ENCODE assay signal across 8 cellular contexts in the genomic region with DNA sequence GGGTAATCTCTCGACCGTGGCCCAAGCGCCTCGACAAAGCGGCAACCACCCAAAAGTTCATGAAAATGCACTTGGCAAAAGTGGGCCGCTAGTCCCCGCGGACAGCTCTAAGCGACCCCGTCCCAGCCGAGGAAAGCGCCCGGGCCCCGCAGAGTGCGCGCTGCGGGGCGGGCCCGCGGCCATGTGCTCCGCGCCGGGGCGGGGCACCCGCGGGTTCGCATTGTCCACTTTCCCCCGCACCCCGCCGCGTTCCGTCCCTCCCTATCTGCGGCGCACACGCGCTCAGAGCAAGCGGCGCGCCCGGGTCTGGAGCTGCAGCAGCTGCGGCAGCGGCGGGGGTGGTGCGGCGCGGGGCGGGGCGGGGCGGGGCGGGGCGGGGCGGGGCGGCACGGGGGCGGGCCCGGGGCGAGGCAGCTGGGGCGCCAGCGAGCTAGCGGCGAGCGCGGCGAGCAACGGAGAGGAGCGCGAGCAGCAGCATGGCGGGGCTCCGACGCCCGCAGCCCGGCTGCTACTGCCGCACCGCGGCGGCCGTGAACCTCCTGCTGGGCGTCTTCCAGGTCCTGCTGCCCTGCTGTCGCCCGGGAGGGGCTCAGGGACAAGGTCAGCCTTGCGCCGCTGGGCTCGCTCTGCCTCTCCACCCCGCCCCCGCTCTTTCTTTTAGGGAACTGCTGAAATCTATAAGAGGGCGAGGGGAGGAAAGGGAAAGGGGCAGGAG. TPM values are rescaled to one million over a fixed set of nuclear protein-coding genes. Genes with fewer than 3 reads are reported as not detected.
DNase-seq lines count a peak whose midpoint lies in the region; ATAC-seq and TF ChIP-seq lines count a peak whose summit lies in the region.

A gene with protein sequence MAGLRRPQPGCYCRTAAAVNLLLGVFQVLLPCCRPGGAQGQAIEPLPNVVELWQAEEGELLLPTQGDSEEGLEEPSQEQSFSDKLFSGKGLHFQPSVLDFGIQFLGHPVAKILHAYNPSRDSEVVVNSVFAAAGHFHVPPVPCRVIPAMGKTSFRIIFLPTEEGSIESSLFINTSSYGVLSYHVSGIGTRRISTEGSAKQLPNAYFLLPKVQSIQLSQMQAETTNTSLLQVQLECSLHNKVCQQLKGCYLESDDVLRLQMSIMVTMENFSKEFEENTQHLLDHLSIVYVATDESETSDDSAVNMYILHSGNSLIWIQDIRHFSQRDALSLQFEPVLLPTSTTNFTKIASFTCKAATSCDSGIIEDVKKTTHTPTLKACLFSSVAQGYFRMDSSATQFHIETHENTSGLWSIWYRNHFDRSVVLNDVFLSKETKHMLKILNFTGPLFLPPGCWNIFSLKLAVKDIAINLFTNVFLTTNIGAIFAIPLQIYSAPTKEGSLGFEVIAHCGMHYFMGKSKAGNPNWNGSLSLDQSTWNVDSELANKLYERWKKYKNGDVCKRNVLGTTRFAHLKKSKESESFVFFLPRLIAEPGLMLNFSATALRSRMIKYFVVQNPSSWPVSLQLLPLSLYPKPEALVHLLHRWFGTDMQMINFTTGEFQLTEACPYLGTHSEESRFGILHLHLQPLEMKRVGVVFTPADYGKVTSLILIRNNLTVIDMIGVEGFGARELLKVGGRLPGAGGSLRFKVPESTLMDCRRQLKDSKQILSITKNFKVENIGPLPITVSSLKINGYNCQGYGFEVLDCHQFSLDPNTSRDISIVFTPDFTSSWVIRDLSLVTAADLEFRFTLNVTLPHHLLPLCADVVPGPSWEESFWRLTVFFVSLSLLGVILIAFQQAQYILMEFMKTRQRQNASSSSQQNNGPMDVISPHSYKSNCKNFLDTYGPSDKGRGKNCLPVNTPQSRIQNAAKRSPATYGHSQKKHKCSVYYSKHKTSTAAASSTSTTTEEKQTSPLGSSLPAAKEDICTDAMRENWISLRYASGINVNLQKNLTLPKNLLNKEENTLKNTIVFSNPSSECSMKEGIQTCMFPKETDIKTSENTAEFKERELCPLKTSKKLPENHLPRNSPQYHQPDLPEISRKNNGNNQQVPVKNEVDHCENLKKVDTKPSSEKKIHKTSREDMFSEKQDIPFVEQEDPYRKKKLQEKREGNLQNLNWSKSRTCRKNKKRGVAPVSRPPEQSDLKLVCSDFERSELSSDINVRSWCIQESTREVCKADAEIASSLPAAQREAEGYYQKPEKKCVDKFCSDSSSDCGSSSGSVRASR (N-terminal part only) (plus strand): TSS at position 439 of the 715 bp plus-strand sequence. CDS start 38 bp downstream, at position 477.

- H3K4me3 ChIP-seq in CD4-positive, CD25-positive, alpha-beta regulatory T cell (ENCODE audit: low read depth, low read length), result peak within 1 kb of the TSS; percentile 99
- H3K4me3 ChIP-seq in OCI-LY3 (ENCODE audit: low read length), result peak within 1 kb of the TSS; percentile 84
- H3K4me3 ChIP-seq in esophagus (ENCODE audit: low read depth in 1 of 2, low read length in 2 of 2), result peak within 1 kb of the TSS; percentile 90 to 94
- peak within 1 kb of the TSS; percentile 82 to 94 for H3K4me3 ChIP-seq in muscle layer of colon (ENCODE audit: low read depth in 1 of 2, low read length in 2 of 2)

- peak; percentile 72 to 85 (median 73) for DNase-seq in CD4-positive, CD25-positive, alpha-beta regulatory T cell
- DNase-seq in HK-2 (ENCODE audit: unreplicated experiment), result peak; percentile 78
- peak; percentile 50 for DNase-seq in activated T-cell treated with anti-CD3 and anti-CD28 coated beads for 4 hours

- peak within 1 kb of the TSS; percentile 96 to 98 (median 97) for H3K4me3 Mint-ChIP-seq in CD4-positive, CD25-positive, alpha-beta regulatory T cell
- peak within 1 kb of the TSS; percentile 98 for H3K4me3 Mint-ChIP-seq in stimulated activated naive CD8-positive, alpha-beta T cell treated with anti-CD3 and anti-CD28 coated beads, Interleukin-15, Interleukin-2, amounts not matched to agents 100 ng/mL and 50 ng/mL, for 24 hours

- ATAC-seq in CD4-positive, CD25-positive, alpha-beta regulatory T cell (ENCODE audit: low read depth in 2 of 2), result peak; percentile 80 to 81
- peak; percentile 43 for ATAC-seq in GM19452 (IDR thresholded peaks at IDR 0.05; ENCODE audit: unreplicated experiment)

- H3K36me3 Mint-ChIP-seq in CD4-positive, CD25-positive, alpha-beta regulatory T cell, result peaks cover 10% of the 10 kb centered on the region
- peaks cover 33% of the 10 kb centered on the region for H3K36me3 Mint-ChIP-seq in stimulated activated naive CD8-positive, alpha-beta T cell treated with anti-CD3 and anti-CD28 coated beads, Interleukin-15, Interleukin-2, amounts not matched to agents 100 ng/mL and 50 ng/mL, for 24 hours (ENCODE audit: low read depth)

- H3K9me3 ChIP-seq in CD4-positive, CD25-positive, alpha-beta regulatory T cell (ENCODE audit: control insufficient read depth in 2 of 2, low read length in 2 of 2), result no peaks in the 10 kb centered on the region
- no peaks in the 10 kb centered on the region for H3K9me3 ChIP-seq in OCI-LY3 (ENCODE audit: insufficient read depth, low read length)
- H3K9me3 ChIP-seq in esophagus (ENCODE audit: control insufficient read depth in 2 of 2, insufficient read depth in 1 of 2, low read depth in 1 of 2, low read length in 1 of 2), result no peaks in the 10 kb centered on the region
- H3K9me3 ChIP-seq in muscle layer of colon (ENCODE audit: low read length), result no peaks in the 10 kb centered on the region

- peaks cover 4% of the 10 kb centered on the region for H3K27me3 Mint-ChIP-seq in CD4-positive, CD25-positive, alpha-beta regulatory T cell
- H3K27me3 Mint-ChIP-seq in stimulated activated naive CD8-positive, alpha-beta T cell treated with anti-CD3 and anti-CD28 coated beads, Interleukin-15, Interleukin-2, amounts not matched to agents 100 ng/mL and 50 ng/mL, for 24 hours, result no peaks in the 10 kb centered on the region

- H2AFZ ChIP-seq in OCI-LY3 (ENCODE audit: low read depth, low read length), result peak within 1 kb of the TSS; percentile 10; the same call in 1 of the 2 replicates

- TF ChIP-seq CTCF in OCI-LY3 (IDR thresholded peaks at IDR 0.05; ENCODE audit: low read depth, low read length), result peak; percentile 33

- peak within 1 kb of the TSS; percentile 89 for H3K4me2 ChIP-seq in OCI-LY3 (ENCODE audit: low read length)

- peaks cover 14 to 47% (median 38%) of the 10 kb centered on the region in 4 donors for H3K4me1 Mint-ChIP-seq in CD4-positive, CD25-positive, alpha-beta regulatory T cell
- H3K4me1 Mint-ChIP-seq in stimulated activated naive CD8-positive, alpha-beta T cell treated with anti-CD3 and anti-CD28 coated beads, Interleukin-15, Interleukin-2, amounts not matched to agents 100 ng/mL and 50 ng/mL, for 24 hours (ENCODE audit: low read depth), result peaks cover 46% of the 10 kb centered on the region

- no peaks in the 10 kb centered on the region for H3K36me3 ChIP-seq in CD4-positive, CD25-positive, alpha-beta regulatory T cell (ENCODE audit: control insufficient read depth, insufficient read depth, low read length)
- H3K36me3 ChIP-seq in OCI-LY3 (replicated peaks; ENCODE audit: low read depth, low read length), result peaks cover 33% of the 10 kb centered on the region
- H3K36me3 ChIP-seq in esophagus (ENCODE audit: control insufficient read depth in 2 of 2, insufficient read depth in 2 of 2, low read length in 1 of 2), result no peaks in the 10 kb centered on the region
- H3K36me3 ChIP-seq in muscle layer of colon (ENCODE audit: insufficient read depth, low read length), result no peaks in the 10 kb centered on the region

- H3K9me3 Mint-ChIP-seq in CD4-positive, CD25-positive, alpha-beta regulatory T cell, result peaks cover 0 to 2% (median 0%) of the 10 kb centered on the region in 7 donors
- H3K9me3 Mint-ChIP-seq in stimulated activated naive CD8-positive, alpha-beta T cell treated with anti-CD3 and anti-CD28 coated beads, Interleukin-15, Interleukin-2, amounts not matched to agents 100 ng/mL and 50 ng/mL, for 24 hours, result no peaks in the 10 kb centered on the region

- peaks cover 47% of the 10 kb centered on the region for H3K79me2 ChIP-seq in OCI-LY3 (ENCODE audit: low read length)

- peak within 1 kb of the TSS; percentile 95 to 98 (median 97) for H3K27ac Mint-ChIP-seq in CD4-positive, CD25-positive, alpha-beta regulatory T cell
- peak within 1 kb of the TSS; percentile 92 for H3K27ac Mint-ChIP-seq in stimulated activated naive CD8-positive, alpha-beta T cell treated with anti-CD3 and anti-CD28 coated beads, Interleukin-15, Interleukin-2, amounts not matched to agents 100 ng/mL and 50 ng/mL, for 24 hours

- peak within 1 kb of the TSS; percentile 95 for H3K9ac ChIP-seq in OCI-LY3 (ENCODE audit: low read length)
- peak within 1 kb of the TSS; percentile 44 for H3K9ac ChIP-seq in muscle layer of colon (ENCODE audit: low read length)

- WGBS in esophagus, 2 donors, result 0% methylated on average over 49 to 86 of the region's 86 CpGs

- peaks cover 38% of the 10 kb centered on the region for H4K20me1 ChIP-seq in OCI-LY3 (ENCODE audit: insufficient read depth, low read length)

- H3K27ac ChIP-seq in CD4-positive, CD25-positive, alpha-beta regulatory T cell (ENCODE audit: insufficient read depth, low read length, poor library complexity, severe bottlenecking), result peak within 1 kb of the TSS; percentile 94
- H3K27ac ChIP-seq in OCI-LY3 (ENCODE audit: low read length), result peak within 1 kb of the TSS; percentile 93
- H3K27ac ChIP-seq in esophagus (ENCODE audit: low read depth in 2 of 2, low read length in 1 of 2), result peak within 1 kb of the TSS; percentile 89 to 93
- H3K27ac ChIP-seq in muscle layer of colon (ENCODE audit: low read depth, low read length), result peak within 1 kb of the TSS; percentile 90

- H3K27me3 ChIP-seq in CD4-positive, CD25-positive, alpha-beta regulatory T cell (ENCODE audit: control insufficient read depth, insufficient read depth, low read length), result no peaks in the 10 kb centered on the region
- no peaks in the 10 kb centered on the region for H3K27me3 ChIP-seq in OCI-LY3 (ENCODE audit: low read depth, low read length)
- H3K27me3 ChIP-seq in esophagus (ENCODE audit: control insufficient read depth in 1 of 2, insufficient read depth in 2 of 2, low read length in 2 of 2), result no peaks in the 10 kb centered on the region
- no peaks in the 10 kb centered on the region for H3K27me3 ChIP-seq in muscle layer of colon (ENCODE audit: control insufficient read depth in 1 of 2, insufficient read depth in 2 of 2, low read length in 2 of 2)

- peaks cover 46% of the 10 kb centered on the region for H3K4me1 ChIP-seq in CD4-positive, CD25-positive, alpha-beta regulatory T cell (ENCODE audit: control insufficient read depth, insufficient read depth, low read length, poor library complexity, severe bottlenecking)
- H3K4me1 ChIP-seq in OCI-LY3 (ENCODE audit: low read length) (peaks cover 40% of the 10 kb centered on the region), esophagus (ENCODE audit: control insufficient read depth in 2 of 2, insufficient read depth in 2 of 2, low read length in 1 of 2) (peaks cover 2 to 8% of the 10 kb centered on the region in 2 donors), muscle layer of colon (ENCODE audit: insufficient read depth, low read length) (peaks cover 29% of the 10 kb centered on the region)

RNA-seq across cellular contexts. Expression of the gene that starts here (rescaled TPM):
- total RNA-seq in CD4-positive, CD25-positive, alpha-beta regulatory T cell, result 86.4 TPM
- 10 to 100 TPM; 35.5 to 48.4 (median 40.1) TPM for polyA plus RNA-seq in CD4-positive, CD25-positive, alpha-beta regulatory T cell
- 1 to 10 TPM; 3.4 to 4.0 TPM for polyA plus RNA-seq in esophagus

Comparison
In these comparisons a context has a peak if more than half of its experiments do, and no peak if none do; other contexts are left out.
1. Peak in every context shown above with its lines: DNase-seq, ATAC-seq, H3K4me3 ChIP-seq and H3K27ac ChIP-seq.
2. RNA of the gene that starts here (polyA plus RNA-seq): 35.5 to 48.4 TPM in CD4-positive, CD25-positive, alpha-beta regulatory T cell; 3.4 to 4.0 TPM in esophagus; every median in the first group is over 4 times any median in the second.